ENCODE assay signal across 8 cellular contexts in genomic region chr16:11328172-11329079, GRCh38. TPM values are rescaled to one million over a fixed set of nuclear protein-coding genes. Genes with fewer than 3 reads are reported as not detected.
A peak's percentile ranks its signal among the peaks of the same experiment; 100 is the strongest.
DNase-seq lines count a peak whose midpoint lies in the region; ATAC-seq and TF ChIP-seq lines count a peak whose summit lies in the region.

No MANE protein-coding gene starts in this region.

- TF ChIP-seq POLR2A in GM18951 (IDR thresholded peaks at IDR 0.05; ENCODE audit: extremely low read depth, insufficient read depth, insufficient read length) = peak; percentile 47
- TF ChIP-seq POLR2A in Peyer's patch (IDR thresholded peaks at IDR 0.05) = no peak

- H3K4me1 ChIP-seq in Peyer's patch (peaks cover 0 to 34% (median 25%) of the 10 kb centered on the region in 4 donors), right atrium auricular region (peaks cover 0 to 18% of the 10 kb centered on the region in 2 donors), skeletal muscle satellite cell (ENCODE audit: control insufficient read depth, insufficient read depth, low read length) (peaks cover 17% of the 10 kb centered on the region)

- H3K36me3 Mint-ChIP-seq in activated naive CD4-positive, alpha-beta T cell treated with anti-CD3 and anti-CD28 coated beads, Interleukin-2, amount 10 ng/mL, durations not matched to agents 7 days and 5 days = peaks cover 13% of the 10 kb centered on the region

- peak overlapping the region; percentile 83 for H3K4me2 ChIP-seq in skeletal muscle satellite cell (ENCODE audit: low read length)

- peak overlapping the region; percentile 66 for H3K4me3 Mint-ChIP-seq in activated naive CD4-positive, alpha-beta T cell treated with anti-CD3 and anti-CD28 coated beads, Interleukin-2, amount 10 ng/mL, durations not matched to agents 7 days and 5 days

- no peaks in the 10 kb centered on the region for H3K9me3 ChIP-seq in Peyer's patch
- no peaks in the 10 kb centered on the region for H3K9me3 ChIP-seq in right atrium auricular region
- no peaks in the 10 kb centered on the region for H3K9me3 ChIP-seq in skeletal muscle satellite cell (replicated peaks; ENCODE audit: low read length)

- H3K27me3 ChIP-seq in Peyer's patch (no peaks in the 10 kb centered on the region), right atrium auricular region (no peaks in the 10 kb centered on the region), skeletal muscle satellite cell (ENCODE audit: control insufficient read depth, insufficient read depth, low read length) (peaks cover 12% of the 10 kb centered on the region)

- H3K27me3 Mint-ChIP-seq in activated naive CD4-positive, alpha-beta T cell treated with anti-CD3 and anti-CD28 coated beads, Interleukin-2, amount 10 ng/mL, durations not matched to agents 7 days and 5 days = peaks cover 2% of the 10 kb centered on the region

- TF ChIP-seq CTCF in AG09319 (IDR thresholded peaks at IDR 0.05; ENCODE audit: low read depth, low read length) (no peak; the same call in 1 of the 2 replicates), Peyer's patch (IDR thresholded peaks at IDR 0.05) (no peak), right atrium auricular region (IDR thresholded peaks at IDR 0.05) (no peak)

- H3K36me3 ChIP-seq in Peyer's patch (no peaks in the 10 kb centered on the region), right atrium auricular region (no peaks in the 10 kb centered on the region), skeletal muscle satellite cell (ENCODE audit: insufficient read depth, low read length) (no peaks in the 10 kb centered on the region)

- in situ Hi-C loops in GM18951 (cut with MboI; ENCODE audit: low sequenced_read_pairs, unreplicated experiment) = no loop called here

- H3K4me3 ChIP-seq in Peyer's patch (peak overlapping the region in 1 of 4 donors; percentile 19), right atrium auricular region (no peak overlapping the region), skeletal muscle satellite cell (ENCODE audit: low read length) (peak overlapping the region; percentile 55)

- peak overlapping the region; percentile 89 for H3K27ac Mint-ChIP-seq in activated naive CD4-positive, alpha-beta T cell treated with anti-CD3 and anti-CD28 coated beads, Interleukin-2, amount 10 ng/mL, durations not matched to agents 7 days and 5 days

- H3K27ac ChIP-seq in Peyer's patch (peak overlapping the region; percentile 47 to 80 (median 66)), right atrium auricular region (no peak overlapping the region)

- peak overlapping the region; percentile 27 for H3K9ac ChIP-seq in skeletal muscle satellite cell (ENCODE audit: low read depth, low read length)

- CTCF ChIA-PET in activated naive CD4-positive, alpha-beta T cell treated with anti-CD3 and anti-CD28 coated beads, Interleukin-2, amount 10 ng/mL, durations not matched to agents 7 days and 5 days (lab: Charles Lee) = interaction anchor here (0.9 to 2.2 kb wide), 6 partner anchors 8 to 74 kb away, joined by 3 to 6 read pairs (median 3); no protein-coding TSS in a partner anchor

- ATAC-seq in HG03066 (IDR thresholded peaks at IDR 0.05; ENCODE audit: low read depth, unreplicated experiment) = peak; percentile 69

- DNase-seq in AG09319 (ENCODE audit: extremely low read depth, low read depth) (peak; percentile 80), Peyer's patch (peak in 2 of 3 donors; percentile 84 to 92), right atrium auricular region (ENCODE audit: low spot score) (peak; percentile 89), NCI-H748 (lab: John Stamatoyannopoulos, UW; ENCODE audit: unreplicated experiment) (no peak)
- peak; percentile 76 for DNase-seq in activated naive CD4-positive, alpha-beta T cell treated with anti-CD3 and anti-CD28 coated beads, Interleukin-2, amount 10 ng/mL, durations not matched to agents 7 days and 5 days

- H3K4me1 Mint-ChIP-seq in activated naive CD4-positive, alpha-beta T cell treated with anti-CD3 and anti-CD28 coated beads, Interleukin-2, amount 10 ng/mL, durations not matched to agents 7 days and 5 days = peaks cover 68% of the 10 kb centered on the region

- peaks cover 8% of the 10 kb centered on the region for H3K9me3 Mint-ChIP-seq in activated naive CD4-positive, alpha-beta T cell treated with anti-CD3 and anti-CD28 coated beads, Interleukin-2, amount 10 ng/mL, durations not matched to agents 7 days and 5 days

RNA-seq across cellular contexts. Expression of gene RMI2, which starts 16.8 kb away (rescaled TPM):
- total RNA-seq in Peyer's patch = 1 to 10 TPM; 2.3 to 6.6 (median 3.5) TPM
- total RNA-seq in right atrium auricular region = under 1 TPM in 1 of 2 donors, not detected in 1; 0.85 TPM
- 3.8 and 6.1 TPM in 2 replicates for total RNA-seq in skeletal muscle satellite cell (2012; rRNA removed)

RNA-seq across cellular contexts. Expression of gene PRM1, which starts 47.3 kb away (rescaled TPM):
- total RNA-seq in Peyer's patch (not detected), right atrium auricular region (not detected)
- not detected in 2 replicates for total RNA-seq in skeletal muscle satellite cell (2012; rRNA removed)

RNA-seq across cellular contexts. Expression of gene PRM2, which starts 52.1 kb away (rescaled TPM):
- total RNA-seq in Peyer's patch (not detected), right atrium auricular region (not detected)
- total RNA-seq in skeletal muscle satellite cell (2012; rRNA removed) = not detected in 2 replicates

RNA-seq across cellular contexts. Expression of gene PRM3, which starts 55.0 kb away (rescaled TPM):
- total RNA-seq in Peyer's patch (not detected), right atrium auricular region (not detected)
- total RNA-seq in skeletal muscle satellite cell (2012; rRNA removed) = not detected in 2 replicates

RNA-seq across cellular contexts. Expression of gene TNP2, which starts 59.3 kb away (rescaled TPM):
- total RNA-seq in Peyer's patch (not detected), right atrium auricular region (not detected)
- not detected in 2 replicates for total RNA-seq in skeletal muscle satellite cell (2012; rRNA removed)

Comparison
In these comparisons a context has a peak if more than half of its experiments do, and no peak if none do; other contexts are left out.
1. H3K27ac ChIP-seq: peak in Peyer's patch (4 of 4); none in right atrium auricular region (0 of 2).